ENCODE assay signal across 1 cellular context in the genomic region with DNA sequence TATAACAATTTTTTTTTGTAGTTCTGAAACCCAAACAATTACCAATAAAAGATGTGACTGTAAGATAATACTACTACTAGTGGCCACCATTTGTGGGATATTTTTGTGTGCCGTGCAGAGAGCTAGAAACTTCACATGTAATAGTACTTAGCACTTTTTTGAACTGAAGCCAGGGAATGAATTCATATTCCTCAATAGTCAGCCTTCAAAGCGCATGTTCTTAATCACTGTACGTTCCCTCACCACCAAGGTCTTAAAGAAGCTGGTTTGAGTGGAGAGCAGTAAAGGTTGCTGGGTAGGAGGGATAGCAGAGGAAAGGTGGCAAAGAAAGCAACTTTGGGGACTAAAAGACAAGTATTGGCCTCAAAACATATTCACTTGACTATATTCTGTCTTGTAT.
TF ChIP-seq lines count a peak whose summit lies in the region.

No MANE protein-coding gene starts in this region.

TF ChIP-seq in HepG2, 621 proteins besides CTCF, POLR2A, EP300 and RAD21:
- TF ChIP-seq RARA (CRISPR knock-in tag; IDR thresholded peaks at IDR 0.05) (no peak), GTF3A (CRISPR knock-in tag; conservative IDR thresholded peaks at IDR 0.05) (no peak), ZNF207 (IDR thresholded peaks at IDR 0.05; ENCODE audit: borderline replicate concordance) (no peak), CENPX (CRISPR knock-in tag; IDR thresholded peaks at IDR 0.05) (no peak), PRDM15 (CRISPR knock-in tag; IDR thresholded peaks at IDR 0.05) (no peak), HNF4A (CRISPR knock-in tag; IDR thresholded peaks at IDR 0.05) (no peak), ZNF724P (CRISPR knock-in tag; IDR thresholded peaks at IDR 0.05; ENCODE audit: borderline replicate concordance) (no peak), PHF8 (CRISPR knock-in tag; IDR thresholded peaks at IDR 0.05) (no peak), HIVEP1 (CRISPR knock-in tag; IDR thresholded peaks at IDR 0.05) (no peak), CAMTA2 (CRISPR knock-in tag; IDR thresholded peaks at IDR 0.05; ENCODE audit: borderline replicate concordance) (no peak), ZNF652 (CRISPR knock-in tag; IDR thresholded peaks at IDR 0.05; ENCODE audit: borderline replicate concordance, low read depth) (no peak), RCOR2 (CRISPR knock-in tag; IDR thresholded peaks at IDR 0.05) (no peak), SMAD3 (CRISPR knock-in tag; IDR thresholded peaks at IDR 0.05) (no peak), HES4 (CRISPR knock-in tag; IDR thresholded peaks at IDR 0.05; ENCODE audit: borderline replicate concordance) (no peak), ZNF883 (CRISPR knock-in tag; IDR thresholded peaks at IDR 0.05; ENCODE audit: not compliant biosample characterization) (no peak), SP4 (CRISPR knock-in tag; IDR thresholded peaks at IDR 0.05) (no peak)
- TF ChIP-seq, protein P1, sequence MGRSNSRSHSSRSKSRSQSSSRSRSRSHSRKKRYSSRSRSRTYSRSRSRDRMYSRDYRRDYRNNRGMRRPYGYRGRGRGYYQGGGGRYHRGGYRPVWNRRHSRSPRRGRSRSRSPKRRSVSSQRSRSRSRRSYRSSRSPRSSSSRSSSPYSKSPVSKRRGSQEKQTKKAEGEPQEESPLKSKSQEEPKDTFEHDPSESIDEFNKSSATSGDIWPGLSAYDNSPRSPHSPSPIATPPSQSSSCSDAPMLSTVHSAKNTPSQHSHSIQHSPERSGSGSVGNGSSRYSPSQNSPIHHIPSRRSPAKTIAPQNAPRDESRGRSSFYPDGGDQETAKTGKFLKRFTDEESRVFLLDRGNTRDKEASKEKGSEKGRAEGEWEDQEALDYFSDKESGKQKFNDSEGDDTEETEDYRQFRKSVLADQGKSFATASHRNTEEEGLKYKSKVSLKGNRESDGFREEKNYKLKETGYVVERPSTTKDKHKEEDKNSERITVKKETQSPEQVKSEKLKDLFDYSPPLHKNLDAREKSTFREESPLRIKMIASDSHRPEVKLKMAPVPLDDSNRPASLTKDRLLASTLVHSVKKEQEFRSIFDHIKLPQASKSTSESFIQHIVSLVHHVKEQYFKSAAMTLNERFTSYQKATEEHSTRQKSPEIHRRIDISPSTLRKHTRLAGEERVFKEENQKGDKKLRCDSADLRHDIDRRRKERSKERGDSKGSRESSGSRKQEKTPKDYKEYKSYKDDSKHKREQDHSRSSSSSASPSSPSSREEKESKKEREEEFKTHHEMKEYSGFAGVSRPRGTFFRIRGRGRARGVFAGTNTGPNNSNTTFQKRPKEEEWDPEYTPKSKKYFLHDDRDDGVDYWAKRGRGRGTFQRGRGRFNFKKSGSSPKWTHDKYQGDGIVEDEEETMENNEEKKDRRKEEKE (IDR thresholded peaks at IDR 0.05), result no peak
- TF ChIP-seq, protein P2, sequence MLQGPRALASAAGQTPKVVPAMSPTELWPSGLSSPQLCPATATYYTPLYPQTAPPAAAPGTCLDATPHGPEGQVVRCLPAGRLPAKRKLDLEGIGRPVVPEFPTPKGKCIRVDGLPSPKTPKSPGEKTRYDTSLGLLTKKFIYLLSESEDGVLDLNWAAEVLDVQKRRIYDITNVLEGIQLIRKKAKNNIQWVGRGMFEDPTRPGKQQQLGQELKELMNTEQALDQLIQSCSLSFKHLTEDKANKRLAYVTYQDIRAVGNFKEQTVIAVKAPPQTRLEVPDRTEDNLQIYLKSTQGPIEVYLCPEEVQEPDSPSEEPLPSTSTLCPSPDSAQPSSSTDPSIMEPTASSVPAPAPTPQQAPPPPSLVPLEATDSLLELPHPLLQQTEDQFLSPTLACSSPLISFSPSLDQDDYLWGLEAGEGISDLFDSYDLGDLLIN (CRISPR knock-in tag; IDR thresholded peaks at IDR 0.05; ENCODE audit: borderline replicate concordance), result no peak
